Comparison of ENCODE assay signal across 1 cellular context in the genomic region with DNA sequence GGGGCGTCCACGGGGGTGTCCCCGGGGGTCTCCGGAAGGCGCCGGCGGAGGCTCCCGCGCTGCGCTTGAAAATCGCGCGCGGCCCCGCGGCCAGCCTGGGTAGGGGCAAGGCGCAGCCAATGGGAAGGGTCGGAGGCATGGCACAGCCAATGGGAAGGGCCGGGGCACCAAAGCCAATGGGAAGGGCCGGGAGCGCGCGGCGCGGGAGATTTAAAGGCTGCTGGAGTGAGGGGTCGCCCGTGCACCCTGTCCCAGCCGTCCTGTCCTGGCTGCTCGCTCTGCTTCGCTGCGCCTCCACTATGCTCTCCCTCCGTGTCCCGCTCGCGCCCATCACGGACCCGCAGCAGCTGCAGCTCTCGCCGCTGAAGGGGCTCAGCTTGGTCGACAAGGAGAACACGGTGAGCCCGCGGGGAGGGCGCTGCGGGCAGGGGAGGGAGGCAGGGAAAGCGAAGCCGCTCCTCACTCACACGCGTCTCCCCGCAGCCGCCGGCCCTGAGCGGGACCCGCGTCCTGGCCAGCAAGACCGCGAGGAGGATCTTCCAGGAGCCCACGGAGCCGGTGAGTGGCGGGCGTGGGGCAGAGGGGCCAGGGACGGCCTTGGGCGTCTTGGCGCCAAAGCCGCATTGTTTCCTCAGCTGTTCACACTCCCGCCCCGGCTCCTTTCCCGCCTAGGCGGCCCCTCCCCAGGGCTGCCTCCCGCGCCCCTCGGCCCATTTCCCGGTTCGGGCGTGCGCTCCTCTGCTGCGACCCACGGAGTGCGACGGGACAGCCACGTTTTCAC.
A peak's percentile ranks its signal among the peaks of the same experiment; 100 is the strongest.
TF ChIP-seq lines count a peak whose summit lies in the region.

A gene (plus strand): TSS at position 240 of the 781 bp plus-strand sequence. CDS start 60 bp downstream, at position 300.

TF ChIP-seq in K562, 482 proteins besides CTCF, POLR2A, EP300 and RAD21 (continued from another document and continues in another):
- TF ChIP-seq TRIM24 (IDR thresholded peaks at IDR 0.05) (peak; percentile 16 to 36; a peak in 1 of 4 replicates), TAF1 (IDR thresholded peaks at IDR 0.05; ENCODE audit: control insufficient read depth, extremely low read depth, insufficient read depth, low read length, severe bottlenecking) (peak; percentile 91), CSDE1 (IDR thresholded peaks at IDR 0.05) (0 out of 4 replicates have a peak, but pooled peaks of 1 of the 2 experiments have one; percentile 55), ZBED1 (IDR thresholded peaks at IDR 0.05) (peak; percentile 76), PML (IDR thresholded peaks at IDR 0.05; ENCODE audit: low read length) (peak; percentile 95), HNRNPLL (IDR thresholded peaks at IDR 0.05; ENCODE audit: low read depth, low read length, poor library complexity, severe bottlenecking) (peak; percentile 62), TGIF2 (CRISPR knock-in tag; IDR thresholded peaks at IDR 0.05) (peak; percentile 84), FOXP1 (CRISPR knock-in tag; IDR thresholded peaks at IDR 0.05) (peak; percentile 81), SRSF3 (IDR thresholded peaks at IDR 0.05; ENCODE audit: insufficient read depth, low read length) (peak; percentile 16), L3MBTL2 (IDR thresholded peaks at IDR 0.05) (peak; percentile 63), RBFOX2 (IDR thresholded peaks at IDR 0.05; ENCODE audit: low read depth, low read length) (peak; percentile 96), ZNF232 (CRISPR knock-in tag; IDR thresholded peaks at IDR 0.05) (peak; percentile 89; the same call in 1 of the 2 replicates), ZNF140 (CRISPR knock-in tag; IDR thresholded peaks at IDR 0.05) (no peak), MAZ (CRISPR knock-in tag; conservative IDR thresholded peaks at IDR 0.05 in 1 of 2, IDR thresholded peaks at IDR 0.05 in 1 of 2) (peak; percentile 29 to 63; a peak in 1 of 4 replicates), ATF7 (IDR thresholded peaks at IDR 0.05) (peak; percentile 32; the same call in 1 of the 2 replicates), EP400 (IDR thresholded peaks at IDR 0.05) (peak; percentile 92), ZKSCAN1 (IDR thresholded peaks at IDR 0.05; ENCODE audit: low read depth, low read length) (peak; percentile 46; the same call in 1 of the 2 replicates), SMARCE1 (IDR thresholded peaks at IDR 0.05) (no peak), NEUROD1 (IDR thresholded peaks at IDR 0.05; ENCODE audit: borderline replicate concordance, low read depth, low read length, partially characterized antibody) (peak; percentile 59), CREB1 (IDR thresholded peaks at IDR 0.05) (peak; percentile 48), CREB1 (CRISPR knock-in tag; IDR thresholded peaks at IDR 0.05) (peak; percentile 56), ATF1 (CRISPR knock-in tag; IDR thresholded peaks at IDR 0.05) (no peak), ATF1 (tag; IDR thresholded peaks at IDR 0.05) (peak; percentile 48; the same call in 1 of the 2 replicates), CEBPB (tag; IDR thresholded peaks at IDR 0.05) (no peak), TAL1 (IDR thresholded peaks at IDR 0.05) (no peak), MTA3 (IDR thresholded peaks at IDR 0.05; ENCODE audit: borderline replicate concordance) (peak; percentile 97), NBN (IDR thresholded peaks at IDR 0.05; ENCODE audit: low read depth) (peak; percentile 52; the same call in 1 of the 2 replicates), ZC3H8 (IDR thresholded peaks at IDR 0.05) (0 out of 2 replicates have a peak, but pooled peaks have one; percentile 21), CREM (IDR thresholded peaks at IDR 0.05; ENCODE audit: low read depth) (peak; percentile 59), ZNF316 (IDR thresholded peaks at IDR 0.05) (no peak), SIN3B (IDR thresholded peaks at IDR 0.05; ENCODE audit: low read depth) (peak; percentile 78; the same call in 1 of the 2 replicates), NFYB (IDR thresholded peaks at IDR 0.05; ENCODE audit: extremely low read depth, insufficient read length) (peak; percentile 100), NCOR1 (IDR thresholded peaks at IDR 0.05) (peak; percentile 51), BCL6 (CRISPR knock-in tag; IDR thresholded peaks at IDR 0.05) (no peak), MYNN (IDR thresholded peaks at IDR 0.05) (peak; percentile 38; the same call in 1 of the 2 replicates), MYNN (CRISPR knock-in tag; IDR thresholded peaks at IDR 0.05) (no peak), KLF1 (tag; IDR thresholded peaks at IDR 0.05) (no peak), CHD1 (IDR thresholded peaks at IDR 0.05; ENCODE audit: low read length) (peak; percentile 86), OTX1 (CRISPR knock-in tag; IDR thresholded peaks at IDR 0.05) (no peak), SAP30 (IDR thresholded peaks at IDR 0.05; ENCODE audit: borderline replicate concordance, insufficient read depth, low read depth, low read length, poor library complexity, severe bottlenecking) (peak; percentile 100)
- TF ChIP-seq, protein P1, sequence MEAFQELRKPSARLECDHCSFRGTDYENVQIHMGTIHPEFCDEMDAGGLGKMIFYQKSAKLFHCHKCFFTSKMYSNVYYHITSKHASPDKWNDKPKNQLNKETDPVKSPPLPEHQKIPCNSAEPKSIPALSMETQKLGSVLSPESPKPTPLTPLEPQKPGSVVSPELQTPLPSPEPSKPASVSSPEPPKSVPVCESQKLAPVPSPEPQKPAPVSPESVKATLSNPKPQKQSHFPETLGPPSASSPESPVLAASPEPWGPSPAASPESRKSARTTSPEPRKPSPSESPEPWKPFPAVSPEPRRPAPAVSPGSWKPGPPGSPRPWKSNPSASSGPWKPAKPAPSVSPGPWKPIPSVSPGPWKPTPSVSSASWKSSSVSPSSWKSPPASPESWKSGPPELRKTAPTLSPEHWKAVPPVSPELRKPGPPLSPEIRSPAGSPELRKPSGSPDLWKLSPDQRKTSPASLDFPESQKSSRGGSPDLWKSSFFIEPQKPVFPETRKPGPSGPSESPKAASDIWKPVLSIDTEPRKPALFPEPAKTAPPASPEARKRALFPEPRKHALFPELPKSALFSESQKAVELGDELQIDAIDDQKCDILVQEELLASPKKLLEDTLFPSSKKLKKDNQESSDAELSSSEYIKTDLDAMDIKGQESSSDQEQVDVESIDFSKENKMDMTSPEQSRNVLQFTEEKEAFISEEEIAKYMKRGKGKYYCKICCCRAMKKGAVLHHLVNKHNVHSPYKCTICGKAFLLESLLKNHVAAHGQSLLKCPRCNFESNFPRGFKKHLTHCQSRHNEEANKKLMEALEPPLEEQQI (IDR thresholded peaks at IDR 0.05): no peak
- TF ChIP-seq, protein P2, sequence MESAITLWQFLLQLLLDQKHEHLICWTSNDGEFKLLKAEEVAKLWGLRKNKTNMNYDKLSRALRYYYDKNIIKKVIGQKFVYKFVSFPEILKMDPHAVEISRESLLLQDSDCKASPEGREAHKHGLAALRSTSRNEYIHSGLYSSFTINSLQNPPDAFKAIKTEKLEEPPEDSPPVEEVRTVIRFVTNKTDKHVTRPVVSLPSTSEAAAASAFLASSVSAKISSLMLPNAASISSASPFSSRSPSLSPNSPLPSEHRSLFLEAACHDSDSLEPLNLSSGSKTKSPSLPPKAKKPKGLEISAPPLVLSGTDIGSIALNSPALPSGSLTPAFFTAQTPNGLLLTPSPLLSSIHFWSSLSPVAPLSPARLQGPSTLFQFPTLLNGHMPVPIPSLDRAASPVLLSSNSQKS (CRISPR knock-in tag; IDR thresholded peaks at IDR 0.05): no peak
- TF ChIP-seq, protein P3, sequence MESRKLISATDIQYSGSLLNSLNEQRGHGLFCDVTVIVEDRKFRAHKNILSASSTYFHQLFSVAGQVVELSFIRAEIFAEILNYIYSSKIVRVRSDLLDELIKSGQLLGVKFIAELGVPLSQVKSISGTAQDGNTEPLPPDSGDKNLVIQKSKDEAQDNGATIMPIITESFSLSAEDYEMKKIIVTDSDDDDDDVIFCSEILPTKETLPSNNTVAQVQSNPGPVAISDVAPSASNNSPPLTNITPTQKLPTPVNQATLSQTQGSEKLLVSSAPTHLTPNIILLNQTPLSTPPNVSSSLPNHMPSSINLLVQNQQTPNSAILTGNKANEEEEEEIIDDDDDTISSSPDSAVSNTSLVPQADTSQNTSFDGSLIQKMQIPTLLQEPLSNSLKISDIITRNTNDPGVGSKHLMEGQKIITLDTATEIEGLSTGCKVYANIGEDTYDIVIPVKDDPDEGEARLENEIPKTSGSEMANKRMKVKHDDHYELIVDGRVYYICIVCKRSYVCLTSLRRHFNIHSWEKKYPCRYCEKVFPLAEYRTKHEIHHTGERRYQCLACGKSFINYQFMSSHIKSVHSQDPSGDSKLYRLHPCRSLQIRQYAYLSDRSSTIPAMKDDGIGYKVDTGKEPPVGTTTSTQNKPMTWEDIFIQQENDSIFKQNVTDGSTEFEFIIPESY (CRISPR knock-in tag; IDR thresholded peaks at IDR 0.05): 0 out of 2 replicates have a peak, but pooled peaks have one; percentile 18
- TF ChIP-seq, protein P4, sequence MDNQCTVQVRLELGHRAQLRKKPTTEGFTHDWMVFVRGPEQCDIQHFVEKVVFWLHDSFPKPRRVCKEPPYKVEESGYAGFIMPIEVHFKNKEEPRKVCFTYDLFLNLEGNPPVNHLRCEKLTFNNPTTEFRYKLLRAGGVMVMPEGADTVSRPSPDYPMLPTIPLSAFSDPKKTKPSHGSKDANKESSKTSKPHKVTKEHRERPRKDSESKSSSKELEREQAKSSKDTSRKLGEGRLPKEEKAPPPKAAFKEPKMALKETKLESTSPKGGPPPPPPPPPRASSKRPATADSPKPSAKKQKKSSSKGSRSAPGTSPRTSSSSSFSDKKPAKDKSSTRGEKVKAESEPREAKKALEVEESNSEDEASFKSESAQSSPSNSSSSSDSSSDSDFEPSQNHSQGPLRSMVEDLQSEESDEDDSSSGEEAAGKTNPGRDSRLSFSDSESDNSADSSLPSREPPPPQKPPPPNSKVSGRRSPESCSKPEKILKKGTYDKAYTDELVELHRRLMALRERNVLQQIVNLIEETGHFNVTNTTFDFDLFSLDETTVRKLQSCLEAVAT (IDR thresholded peaks at IDR 0.05): peak in 1 of 2 experiments; percentile 80; a peak in 3 of 4 replicates
- TF ChIP-seq, protein P5, sequence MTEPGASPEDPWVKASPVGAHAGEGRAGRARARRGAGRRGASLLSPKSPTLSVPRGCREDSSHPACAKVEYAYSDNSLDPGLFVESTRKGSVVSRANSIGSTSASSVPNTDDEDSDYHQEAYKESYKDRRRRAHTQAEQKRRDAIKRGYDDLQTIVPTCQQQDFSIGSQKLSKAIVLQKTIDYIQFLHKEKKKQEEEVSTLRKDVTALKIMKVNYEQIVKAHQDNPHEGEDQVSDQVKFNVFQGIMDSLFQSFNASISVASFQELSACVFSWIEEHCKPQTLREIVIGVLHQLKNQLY (CRISPR knock-in tag; conservative IDR thresholded peaks at IDR 0.05): peak in 1 of 2 experiments; percentile 82; a peak in 1 of 4 replicates
- TF ChIP-seq, protein P6, sequence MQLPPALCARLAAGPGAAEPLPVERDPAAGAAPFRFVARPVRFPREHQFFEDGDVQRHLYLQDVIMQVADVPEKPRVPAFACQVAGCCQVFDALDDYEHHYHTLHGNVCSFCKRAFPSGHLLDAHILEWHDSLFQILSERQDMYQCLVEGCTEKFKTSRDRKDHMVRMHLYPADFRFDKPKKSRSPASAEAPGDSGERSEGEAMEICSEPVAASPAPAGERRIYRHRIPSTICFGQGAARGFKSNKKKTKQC (CRISPR knock-in tag; IDR thresholded peaks at IDR 0.05): peak; percentile 63; the same call in 1 of the 2 replicates
- TF ChIP-seq, protein P7, sequence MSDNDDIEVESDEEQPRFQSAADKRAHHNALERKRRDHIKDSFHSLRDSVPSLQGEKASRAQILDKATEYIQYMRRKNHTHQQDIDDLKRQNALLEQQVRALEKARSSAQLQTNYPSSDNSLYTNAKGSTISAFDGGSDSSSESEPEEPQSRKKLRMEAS (CRISPR knock-in tag; IDR thresholded peaks at IDR 0.05): peak; percentile 79
- TF ChIP-seq, protein P8, sequence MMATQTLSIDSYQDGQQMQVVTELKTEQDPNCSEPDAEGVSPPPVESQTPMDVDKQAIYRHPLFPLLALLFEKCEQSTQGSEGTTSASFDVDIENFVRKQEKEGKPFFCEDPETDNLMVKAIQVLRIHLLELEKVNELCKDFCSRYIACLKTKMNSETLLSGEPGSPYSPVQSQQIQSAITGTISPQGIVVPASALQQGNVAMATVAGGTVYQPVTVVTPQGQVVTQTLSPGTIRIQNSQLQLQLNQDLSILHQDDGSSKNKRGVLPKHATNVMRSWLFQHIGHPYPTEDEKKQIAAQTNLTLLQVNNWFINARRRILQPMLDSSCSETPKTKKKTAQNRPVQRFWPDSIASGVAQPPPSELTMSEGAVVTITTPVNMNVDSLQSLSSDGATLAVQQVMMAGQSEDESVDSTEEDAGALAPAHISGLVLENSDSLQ (IDR thresholded peaks at IDR 0.05): no peak
- TF ChIP-seq, protein P9, sequence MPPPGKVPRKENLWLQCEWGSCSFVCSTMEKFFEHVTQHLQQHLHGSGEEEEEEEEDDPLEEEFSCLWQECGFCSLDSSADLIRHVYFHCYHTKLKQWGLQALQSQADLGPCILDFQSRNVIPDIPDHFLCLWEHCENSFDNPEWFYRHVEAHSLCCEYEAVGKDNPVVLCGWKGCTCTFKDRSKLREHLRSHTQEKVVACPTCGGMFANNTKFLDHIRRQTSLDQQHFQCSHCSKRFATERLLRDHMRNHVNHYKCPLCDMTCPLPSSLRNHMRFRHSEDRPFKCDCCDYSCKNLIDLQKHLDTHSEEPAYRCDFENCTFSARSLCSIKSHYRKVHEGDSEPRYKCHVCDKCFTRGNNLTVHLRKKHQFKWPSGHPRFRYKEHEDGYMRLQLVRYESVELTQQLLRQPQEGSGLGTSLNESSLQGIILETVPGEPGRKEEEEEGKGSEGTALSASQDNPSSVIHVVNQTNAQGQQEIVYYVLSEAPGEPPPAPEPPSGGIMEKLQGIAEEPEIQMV (tag; conservative IDR thresholded peaks at IDR 0.05; ENCODE audit: low read depth): no peak
- TF ChIP-seq, protein P10, sequence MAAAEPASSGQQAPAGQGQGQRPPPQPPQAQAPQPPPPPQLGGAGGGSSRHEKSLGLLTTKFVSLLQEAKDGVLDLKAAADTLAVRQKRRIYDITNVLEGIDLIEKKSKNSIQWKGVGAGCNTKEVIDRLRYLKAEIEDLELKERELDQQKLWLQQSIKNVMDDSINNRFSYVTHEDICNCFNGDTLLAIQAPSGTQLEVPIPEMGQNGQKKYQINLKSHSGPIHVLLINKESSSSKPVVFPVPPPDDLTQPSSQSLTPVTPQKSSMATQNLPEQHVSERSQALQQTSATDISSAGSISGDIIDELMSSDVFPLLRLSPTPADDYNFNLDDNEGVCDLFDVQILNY (CRISPR knock-in tag; IDR thresholded peaks at IDR 0.05): peak; percentile 97
- TF ChIP-seq, protein P11, sequence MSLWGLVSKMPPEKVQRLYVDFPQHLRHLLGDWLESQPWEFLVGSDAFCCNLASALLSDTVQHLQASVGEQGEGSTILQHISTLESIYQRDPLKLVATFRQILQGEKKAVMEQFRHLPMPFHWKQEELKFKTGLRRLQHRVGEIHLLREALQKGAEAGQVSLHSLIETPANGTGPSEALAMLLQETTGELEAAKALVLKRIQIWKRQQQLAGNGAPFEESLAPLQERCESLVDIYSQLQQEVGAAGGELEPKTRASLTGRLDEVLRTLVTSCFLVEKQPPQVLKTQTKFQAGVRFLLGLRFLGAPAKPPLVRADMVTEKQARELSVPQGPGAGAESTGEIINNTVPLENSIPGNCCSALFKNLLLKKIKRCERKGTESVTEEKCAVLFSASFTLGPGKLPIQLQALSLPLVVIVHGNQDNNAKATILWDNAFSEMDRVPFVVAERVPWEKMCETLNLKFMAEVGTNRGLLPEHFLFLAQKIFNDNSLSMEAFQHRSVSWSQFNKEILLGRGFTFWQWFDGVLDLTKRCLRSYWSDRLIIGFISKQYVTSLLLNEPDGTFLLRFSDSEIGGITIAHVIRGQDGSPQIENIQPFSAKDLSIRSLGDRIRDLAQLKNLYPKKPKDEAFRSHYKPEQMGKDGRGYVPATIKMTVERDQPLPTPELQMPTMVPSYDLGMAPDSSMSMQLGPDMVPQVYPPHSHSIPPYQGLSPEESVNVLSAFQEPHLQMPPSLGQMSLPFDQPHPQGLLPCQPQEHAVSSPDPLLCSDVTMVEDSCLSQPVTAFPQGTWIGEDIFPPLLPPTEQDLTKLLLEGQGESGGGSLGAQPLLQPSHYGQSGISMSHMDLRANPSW (CRISPR knock-in tag; IDR thresholded peaks at IDR 0.05): peak; percentile 82; the same call in 1 of the 2 replicates
